In the genomic region with DNA sequence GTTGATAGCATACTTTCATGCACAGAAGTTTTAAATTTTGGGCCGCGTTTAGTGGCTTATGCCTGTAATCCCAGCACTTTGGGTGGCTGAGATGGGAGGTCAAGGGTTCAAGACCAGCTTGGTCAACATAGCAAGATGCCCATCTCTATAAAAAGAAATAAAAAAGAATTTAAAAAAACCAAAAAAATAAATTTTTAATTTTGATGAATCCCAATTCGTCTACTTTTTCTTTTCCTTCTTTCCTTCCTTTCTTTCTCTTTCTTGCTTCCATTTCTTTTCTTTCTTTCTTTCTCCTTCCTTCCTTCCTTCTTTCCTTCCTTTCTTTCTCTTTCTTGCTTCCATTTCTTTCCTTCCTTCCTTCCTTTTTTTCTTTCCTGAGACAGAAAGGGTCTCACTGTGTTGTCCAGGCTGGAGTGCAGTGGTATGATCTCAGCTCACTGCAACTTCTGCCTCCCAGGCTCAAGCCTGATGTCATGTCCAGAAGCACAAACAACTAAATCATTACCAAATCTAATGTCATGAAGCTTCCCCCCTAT, we compare ENCODE assay signal across 35 cellular contexts.
"Had no signal": no experiment of that assay in that cellular context is flagged by ENCODE, and none has a peak within 500 bp of the region (broad histone marks: within the 10 kb centered on the region; RNA-seq: fewer than 3 reads in every experiment).

No MANE protein-coding gene starts in this region.

- DNase-seq: Karpas-422, Kasumi-1, MG63, MM.1S, MV-4-11, NCI-H1048, NCI-H1092, NCI-H1092 treated with DMSO at 0.1 percent for 48 hours, NCI-H1105, NCI-H1105 treated with DMSO at 0.1 percent for 48 hours, NCI-H1417, NCI-H1417 treated with DMSO at 0.1 percent for 48 hours, NCI-H1436, NCI-H1436 treated with DMSO at 0.1 percent for 48 hours, NCI-H146, NCI-H1694, NCI-H1694 treated with DMSO at 0.1 percent for 48 hours, NCI-H187, NCI-H187 treated with DMSO at 0.1 percent for 48 hours, NCI-H1930, NCI-H2029, NCI-H2029 treated with DMSO at 0.1 percent for 48 hours, NCI-H2081, NCI-H2081 treated with DMSO at 0.1 percent for 48 hours, NCI-H2107, NCI-H2171, NCI-H2171 treated with DMSO at 0.1 percent for 48 hours, NCI-H2227 treated with DMSO at 0.1 percent for 48 hours, NCI-H226, NCI-H345, NCI-H446, NCI-H446 treated with DMSO at 0.1 percent for 48 hours, NCI-H510A, NCI-H510A treated with DMSO at 0.1 percent for 48 hours had no signal

- H3K36me3 ChIP-seq: MG63 had no signal

- H3K9ac ChIP-seq: KMS-11 had no signal

- H3K9me3 ChIP-seq: MG63 had no signal

- H3K4me3 ChIP-seq: MG63 had no signal

- H3K4me2 ChIP-seq: KMS-11 had no signal

- H3K27me3 ChIP-seq: MG63 had no signal

- H3K27ac ChIP-seq: KMS-11 had no signal
